ENCODE assay signal across 9 cellular contexts in genomic region chr2:85410584-85411404, GRCh38. TPM values are rescaled to one million over a fixed set of nuclear protein-coding genes. Genes with fewer than 3 reads are reported as not detected.
DNase-seq lines count a peak whose midpoint lies in the region; ATAC-seq, FAIRE-seq and TF ChIP-seq lines count a peak whose summit lies in the region.
"Had no signal": no experiment of that assay in that cellular context is flagged by ENCODE, and none has a peak within 500 bp of the region (broad histone marks: within the 10 kb centered on the region; RNA-seq: fewer than 3 reads in every experiment).

No MANE protein-coding gene starts in this region.

- peak overlapping the region; percentile 83 for H3K27ac Mint-ChIP-seq in activated CD8-positive, alpha-beta memory T cell treated with anti-CD3 and anti-CD28 coated beads, Interleukin-2, amount 10 ng/mL, durations not matched to agents 7 days and 5 days
- H3K27ac Mint-ChIP-seq in T-cell: peak overlapping the region; percentile 83
- peak overlapping the region; percentile 65 for H3K27ac Mint-ChIP-seq in type B pancreatic cell

- peak overlapping the region; percentile 71 for H3K27ac ChIP-seq in keratinocyte (ENCODE audit: control insufficient read depth, insufficient read depth, low read length)
- H3K27ac ChIP-seq: SJCRH30 had no signal

- peaks cover 67% of the 10 kb centered on the region for H3K79me2 ChIP-seq in keratinocyte (ENCODE audit: control insufficient read depth, insufficient read depth, low read length)

- H3K4me3 ChIP-seq in keratinocyte (ENCODE audit: control insufficient read depth in 2 of 3, extremely low read depth in 1 of 3, insufficient read depth in 2 of 3, low read depth in 1 of 3, low read length in 3 of 3): peak overlapping the region; percentile 21 to 47 (median 30)
- H3K4me3 ChIP-seq: SJCRH30 had no signal

- H3K27me3 ChIP-seq in keratinocyte (ENCODE audit: control insufficient read depth, extremely low read depth, insufficient read depth, low read length): no peaks in the 10 kb centered on the region
- H3K27me3 ChIP-seq: SJCRH30 had no signal

- H2AFZ ChIP-seq in keratinocyte (ENCODE audit: control insufficient read depth, low read length): peak overlapping the region; percentile 51

- CTCF ChIA-PET in activated CD8-positive, alpha-beta memory T cell treated with anti-CD3 and anti-CD28 coated beads, Interleukin-2, amount 10 ng/mL, durations not matched to agents 7 days and 5 days (lab: Charles Lee): interaction anchor here (1.9 kb wide), 1 partner anchor 141 kb away, joined by 8 read pairs; no protein-coding TSS in a partner anchor
- CTCF ChIA-PET in T-cell (lab: Charles Lee): no interaction called here

- peak overlapping the region; percentile 82 for H3K4me2 ChIP-seq in keratinocyte (ENCODE audit: control insufficient read depth, extremely low read depth, insufficient read depth, low read depth, low read length)

- no peak for ATAC-seq in activated CD8-positive, alpha-beta memory T cell treated with anti-CD3 and anti-CD28 coated beads, Interleukin-2, amount 10 ng/mL, durations not matched to agents 7 days and 5 days
- ATAC-seq in T-cell (replicated peaks in 1 of 4) (no peak), GM18909 (IDR thresholded peaks at IDR 0.05; ENCODE audit: poor library complexity, unreplicated experiment) (no peak)

- dilution Hi-C loops in keratinocyte (cut with MboI; ENCODE audit: extremely low pct_ligation_motif_present, low sequenced_read_pairs): no loop called here

- peaks cover 7% of the 10 kb centered on the region for H3K36me3 Mint-ChIP-seq in activated CD8-positive, alpha-beta memory T cell treated with anti-CD3 and anti-CD28 coated beads, Interleukin-2, amount 10 ng/mL, durations not matched to agents 7 days and 5 days
- H3K36me3 Mint-ChIP-seq in T-cell (no peaks in the 10 kb centered on the region), type B pancreatic cell (no peaks in the 10 kb centered on the region)

- H3K9me3 ChIP-seq in keratinocyte (ENCODE audit: control insufficient read depth, low read depth, low read length): no peaks in the 10 kb centered on the region
- H3K9me3 ChIP-seq: SJCRH30 had no signal

- H3K9me1 ChIP-seq in keratinocyte (ENCODE audit: control insufficient read depth, extremely low read depth, insufficient read depth, low read length): peaks cover 3% of the 10 kb centered on the region

- FAIRE-seq in keratinocyte (lab: Jason Lieb, UNC): no peak

- peak overlapping the region; percentile 78 for H3K4me3 Mint-ChIP-seq in activated CD8-positive, alpha-beta memory T cell treated with anti-CD3 and anti-CD28 coated beads, Interleukin-2, amount 10 ng/mL, durations not matched to agents 7 days and 5 days
- peak overlapping the region in 2 of 3 donors; percentile 53 to 77 for H3K4me3 Mint-ChIP-seq in T-cell
- peak overlapping the region; percentile 67 for H3K4me3 Mint-ChIP-seq in type B pancreatic cell

- H3K9me3 Mint-ChIP-seq in activated CD8-positive, alpha-beta memory T cell treated with anti-CD3 and anti-CD28 coated beads, Interleukin-2, amount 10 ng/mL, durations not matched to agents 7 days and 5 days (ENCODE audit: low read depth): no peaks in the 10 kb centered on the region
- H3K9me3 Mint-ChIP-seq in T-cell (no peaks in the 10 kb centered on the region), type B pancreatic cell (no peaks in the 10 kb centered on the region)

- peak overlapping the region; percentile 71 for H3K9ac ChIP-seq in keratinocyte (ENCODE audit: control insufficient read depth, extremely low read depth, insufficient read depth, low read length)

- peaks cover 8% of the 10 kb centered on the region for H3K27me3 Mint-ChIP-seq in activated CD8-positive, alpha-beta memory T cell treated with anti-CD3 and anti-CD28 coated beads, Interleukin-2, amount 10 ng/mL, durations not matched to agents 7 days and 5 days
- H3K27me3 Mint-ChIP-seq in T-cell: peaks cover 3 to 10% of the 10 kb centered on the region in 2 donors
- H3K27me3 Mint-ChIP-seq in type B pancreatic cell: peaks cover 6% of the 10 kb centered on the region

- H3K4me1 Mint-ChIP-seq in activated CD8-positive, alpha-beta memory T cell treated with anti-CD3 and anti-CD28 coated beads, Interleukin-2, amount 10 ng/mL, durations not matched to agents 7 days and 5 days: peaks cover 66% of the 10 kb centered on the region
- peaks cover 52 to 59% (median 53%) of the 10 kb centered on the region in 3 donors for H3K4me1 Mint-ChIP-seq in T-cell
- peaks cover 28% of the 10 kb centered on the region for H3K4me1 Mint-ChIP-seq in type B pancreatic cell (ENCODE audit: unreplicated experiment)

- no peak for DNase-seq in activated CD8-positive, alpha-beta memory T cell treated with anti-CD3 and anti-CD28 coated beads, Interleukin-2, amount 10 ng/mL, durations not matched to agents 7 days and 5 days
- no peak for DNase-seq in activated CD8-positive, alpha-beta memory T cell treated with anti-CD3 and anti-CD28 coated beads, Interleukin-2, amount 50 U/mL, for 4 hours
- DNase-seq in T-cell (peak in 1 of 34 experiments; percentile 10), keratinocyte (ENCODE audit: low read depth, low spot score) (no peak), type B pancreatic cell (ENCODE audit: extremely low spot score, unreplicated experiment) (no peak), ureter (ENCODE audit: low spot score) (no peak), middle frontal gyrus (ENCODE audit: extremely low spot score, low spot score) (no peak)
- DNase-seq: SJCRH30 had no signal

- H4K20me1 ChIP-seq in keratinocyte (ENCODE audit: control insufficient read depth, extremely low read depth, insufficient read depth, low read length): no peaks in the 10 kb centered on the region

- no peak for TF ChIP-seq CTCF in keratinocyte (optimal IDR thresholded peaks at IDR 0.05 in 1 of 3, IDR thresholded peaks at IDR 0.05 in 1 of 3, conservative IDR thresholded peaks at IDR 0.05 in 1 of 3; ENCODE audit: extremely low read depth in 1 of 3, insufficient read depth in 2 of 3, low read length in 3 of 3)
- no peak for TF ChIP-seq CTCF in type B pancreatic cell (conservative IDR thresholded peaks at IDR 0.05)

- peaks cover 33% of the 10 kb centered on the region for H3K4me1 ChIP-seq in keratinocyte (ENCODE audit: control insufficient read depth, extremely low read depth, insufficient read depth, low read length)

- H3K36me3 ChIP-seq in keratinocyte (ENCODE audit: control insufficient read depth in 2 of 2, extremely low read depth in 1 of 2, insufficient read depth in 2 of 2, low read length in 2 of 2): peaks cover 0 to 10% of the 10 kb centered on the region in 2 experiments
- H3K36me3 ChIP-seq: SJCRH30 had no signal

- POLR2A ChIA-PET in T-cell (lab: Charles Lee): interaction anchor here in 1 of 2 donors (0.6 kb wide), 2 partner anchors 83 to 265 kb away, joined by 3 read pairs; no protein-coding TSS in a partner anchor

RNA-seq across cellular contexts. Expression of gene CAPG, which starts 0.6 kb away (rescaled TPM):
- 100 to 1,000 TPM; 204 to 211 TPM for total RNA-seq in activated CD8-positive, alpha-beta memory T cell treated with anti-CD3 and anti-CD28 coated beads, Interleukin-2, amount 10 ng/mL, durations not matched to agents 7 days and 5 days
- total RNA-seq in T-cell (10 to 100 TPM; 30.1 to 71.7 (median 41.2) TPM), type B pancreatic cell (ENCODE audit: low replicate concordance) (61.1 and 195 TPM in 2 replicates), ureter (298 TPM)
- 466 to 683 TPM (median 503 TPM) in 3 replicates for polyA plus RNA-seq in keratinocyte
- polyA plus RNA-seq in keratinocyte (2011; ENCODE audit: low read depth): 123 TPM
- polyA plus RNA-seq in keratinocyte (2011; cell fraction: cytosol; rRNA removed): 321 and 549 TPM in 2 replicates
- polyA plus RNA-seq in keratinocyte (2011; cell fraction: nucleus; rRNA removed): 232 and 338 TPM in 2 replicates
- polyA plus RNA-seq in keratinocyte (2012; ENCODE audit: low replicate concordance): 352 and 538 TPM in 2 replicates
- 216 to 344 TPM (median 339 TPM) in 3 replicates for polyA minus RNA-seq in keratinocyte
- 273 TPM for polyA minus RNA-seq in keratinocyte (2011; cell fraction: cytosol; rRNA and poly(A)+ RNA removed)
- polyA minus RNA-seq in keratinocyte (2011; cell fraction: nucleus; rRNA and poly(A)+ RNA removed): 94.0 and 95.3 TPM in 2 replicates

RNA-seq across cellular contexts. Expression of gene SH2D6, which starts 7.7 kb away (rescaled TPM):
- under 1 TPM; 0.52 to 0.82 TPM for total RNA-seq in activated CD8-positive, alpha-beta memory T cell treated with anti-CD3 and anti-CD28 coated beads, Interleukin-2, amount 10 ng/mL, durations not matched to agents 7 days and 5 days
- 1 to 10 TPM in 1 of 5 donors, under 1 TPM in 3, not detected in 1; 0.49 to 1.1 (median 0.60) TPM for total RNA-seq in T-cell
- polyA plus RNA-seq in keratinocyte: 0.10 to 0.21 TPM in 2 of 3 replicates, not detected in the other
- polyA plus RNA-seq in keratinocyte (2011; ENCODE audit: low read depth): not detected
- polyA plus RNA-seq in keratinocyte (2011; cell fraction: cytosol; rRNA removed): not detected in 2 replicates
- polyA plus RNA-seq in keratinocyte (2011; cell fraction: nucleus; rRNA removed): not detected in 2 replicates
- polyA plus RNA-seq in keratinocyte (2012; ENCODE audit: low replicate concordance): 0.09 TPM in 1 of 2 replicates, not detected in the other
- polyA minus RNA-seq in keratinocyte: 0.56 TPM in 1 of 3 replicates, not detected in the others
- polyA minus RNA-seq in keratinocyte (2011; cell fraction: cytosol; rRNA and poly(A)+ RNA removed): not detected
- polyA minus RNA-seq in keratinocyte (2011; cell fraction: nucleus; rRNA and poly(A)+ RNA removed): not detected in 2 replicates
- total RNA-seq in type B pancreatic cell (ENCODE audit: low replicate concordance): 0.97 TPM in 1 of 2 replicates, not detected in the other
- total RNA-seq in ureter: 0.75 TPM

RNA-seq across cellular contexts. Expression of gene ELMOD3, which starts 56.2 kb away (rescaled TPM):
- 10 to 100 TPM; 21.7 to 27.7 TPM for total RNA-seq in activated CD8-positive, alpha-beta memory T cell treated with anti-CD3 and anti-CD28 coated beads, Interleukin-2, amount 10 ng/mL, durations not matched to agents 7 days and 5 days
- total RNA-seq in T-cell (10 to 100 TPM; 18.8 to 30.9 (median 25.2) TPM), type B pancreatic cell (ENCODE audit: low replicate concordance) (14.6 and 22.2 TPM in 2 replicates), ureter (23.3 TPM)
- polyA plus RNA-seq in keratinocyte: 17.8 to 31.0 TPM (median 20.1 TPM) in 3 replicates
- polyA plus RNA-seq in keratinocyte (2011; ENCODE audit: low read depth): 6.4 TPM
- polyA plus RNA-seq in keratinocyte (2011; cell fraction: cytosol; rRNA removed): 18.2 TPM in 2 replicates
- 55.2 and 66.3 TPM in 2 replicates for polyA plus RNA-seq in keratinocyte (2011; cell fraction: nucleus; rRNA removed)
- polyA plus RNA-seq in keratinocyte (2012; ENCODE audit: low replicate concordance): 10.7 and 13.9 TPM in 2 replicates
- polyA minus RNA-seq in keratinocyte: 15.8 to 28.0 TPM (median 23.0 TPM) in 3 replicates
- 9.8 TPM for polyA minus RNA-seq in keratinocyte (2011; cell fraction: cytosol; rRNA and poly(A)+ RNA removed)
- 11.7 and 20.0 TPM in 2 replicates for polyA minus RNA-seq in keratinocyte (2011; cell fraction: nucleus; rRNA and poly(A)+ RNA removed)

RNA-seq across cellular contexts. Expression of gene RETSAT, which starts 56.5 kb away (rescaled TPM):
- total RNA-seq in activated CD8-positive, alpha-beta memory T cell treated with anti-CD3 and anti-CD28 coated beads, Interleukin-2, amount 10 ng/mL, durations not matched to agents 7 days and 5 days: 10 to 100 TPM; 28.2 to 35.5 TPM
- total RNA-seq in T-cell: 10 to 100 TPM; 24.2 to 36.3 (median 26.5) TPM
- 74.0 to 98.8 TPM (median 74.8 TPM) in 3 replicates for polyA plus RNA-seq in keratinocyte
- 20.0 TPM for polyA plus RNA-seq in keratinocyte (2011; ENCODE audit: low read depth)
- 42.6 and 47.0 TPM in 2 replicates for polyA plus RNA-seq in keratinocyte (2011; cell fraction: cytosol; rRNA removed)
- 199 and 213 TPM in 2 replicates for polyA plus RNA-seq in keratinocyte (2011; cell fraction: nucleus; rRNA removed)
- 65.0 and 67.0 TPM in 2 replicates for polyA plus RNA-seq in keratinocyte (2012; ENCODE audit: low replicate concordance)
- polyA minus RNA-seq in keratinocyte: 83.1 to 180 TPM (median 126 TPM) in 3 replicates
- polyA minus RNA-seq in keratinocyte (2011; cell fraction: cytosol; rRNA and poly(A)+ RNA removed): 61.2 TPM
- polyA minus RNA-seq in keratinocyte (2011; cell fraction: nucleus; rRNA and poly(A)+ RNA removed): 145 and 178 TPM in 2 replicates
- total RNA-seq in type B pancreatic cell (ENCODE audit: low replicate concordance): 31.3 and 39.8 TPM in 2 replicates
- total RNA-seq in ureter: 39.6 TPM
